ENCODE assay signal across 18 cellular contexts in the genomic region with DNA sequence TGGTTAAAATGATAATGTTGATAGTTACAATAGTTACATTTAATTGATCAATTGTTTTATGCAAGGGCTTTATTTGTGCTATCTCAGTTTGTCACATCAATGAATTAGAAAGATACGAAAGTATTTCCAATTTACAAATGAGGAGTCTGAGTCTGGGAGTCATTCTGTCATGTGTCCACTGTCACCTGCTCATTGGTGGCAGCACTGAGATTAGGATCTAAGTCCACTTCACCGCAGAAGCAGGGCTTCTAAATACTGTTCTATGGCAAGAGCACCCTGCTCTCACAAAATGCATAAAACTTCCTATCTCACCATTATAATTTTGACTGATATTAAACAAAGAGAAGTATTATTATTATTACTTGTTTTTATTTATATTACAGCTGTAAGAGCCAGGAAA. TPM values are rescaled to one million over a fixed set of nuclear protein-coding genes. Genes with fewer than 3 reads are reported as not detected.
A peak's percentile ranks its signal among the peaks of the same experiment; 100 is the strongest.
DNase-seq lines count a peak whose midpoint lies in the region; FAIRE-seq and TF ChIP-seq lines count a peak whose summit lies in the region.
"Had no signal": no experiment of that assay in that cellular context is flagged by ENCODE, and none has a peak within 500 bp of the region (broad histone marks: within the 10 kb centered on the region; RNA-seq: fewer than 3 reads in every experiment).

No MANE protein-coding gene starts in this region.

- TF ChIP-seq CTCF in HFFc6 (IDR thresholded peaks at IDR 0.05): no peak
- TF ChIP-seq CTCF in astrocyte (IDR thresholded peaks at IDR 0.05; ENCODE audit: insufficient read depth, low read depth, low read length): no peak
- TF ChIP-seq CTCF in osteocyte (IDR thresholded peaks at IDR 0.05): no peak

- H3K36me3 ChIP-seq in ACC112 (ENCODE audit: insufficient read depth, low read length) (peaks cover 21% of the 10 kb centered on the region), astrocyte (ENCODE audit: insufficient read depth, low read length) (peaks cover 6% of the 10 kb centered on the region)

- H3K9me3 Mint-ChIP-seq in HFFc6 (peaks cover 4% of the 10 kb centered on the region; the same call in 1 of the 2 replicates), astrocyte (ENCODE audit: unreplicated experiment) (no peaks in the 10 kb centered on the region), osteocyte (ENCODE audit: unreplicated experiment) (peaks cover 5% of the 10 kb centered on the region)
- H3K9me3 Mint-ChIP-seq: H9 had no signal

- H2AFZ ChIP-seq in ACC112 (ENCODE audit: low read length, unreplicated experiment) (no peak overlapping the region), astrocyte (ENCODE audit: low read depth, low read length) (no peak overlapping the region)

- H3K27ac Mint-ChIP-seq in HFFc6 (peak overlapping the region; percentile 79; the same call in 1 of the 2 replicates), astrocyte (ENCODE audit: unreplicated experiment) (no peak overlapping the region), osteocyte (ENCODE audit: unreplicated experiment) (peak overlapping the region; percentile 61)
- H3K27ac Mint-ChIP-seq: CD4-positive, CD25-positive, alpha-beta regulatory T cell; H9 had no signal

- H3K79me2 ChIP-seq in ACC112 (ENCODE audit: control insufficient read depth, insufficient read depth, low read length, unreplicated experiment): peaks cover 8% of the 10 kb centered on the region
- peaks cover 5% of the 10 kb centered on the region for H3K79me2 ChIP-seq in astrocyte (ENCODE audit: insufficient read depth, low read length)

- H3K27me3 Mint-ChIP-seq in HFFc6 (ENCODE audit: insufficient read depth) (no peaks in the 10 kb centered on the region), astrocyte (ENCODE audit: low read depth, unreplicated experiment) (no peaks in the 10 kb centered on the region), osteocyte (ENCODE audit: unreplicated experiment) (no peaks in the 10 kb centered on the region)
- H3K27me3 Mint-ChIP-seq: CD4-positive, CD25-positive, alpha-beta regulatory T cell had no signal

- peaks cover 79% of the 10 kb centered on the region for H3K4me1 ChIP-seq in ACC112 (ENCODE audit: control insufficient read depth, insufficient read depth, low read length, unreplicated experiment)
- H3K4me1 ChIP-seq in astrocyte (ENCODE audit: insufficient read depth, low read length): peaks cover 28% of the 10 kb centered on the region
- H3K4me1 ChIP-seq: Caco-2 had no signal

- H3K4me3 Mint-ChIP-seq in HFFc6 (peak overlapping the region; percentile 22; the same call in 1 of the 2 replicates), astrocyte (ENCODE audit: unreplicated experiment) (no peak overlapping the region), osteocyte (ENCODE audit: unreplicated experiment) (no peak overlapping the region)
- H3K4me3 Mint-ChIP-seq: CD4-positive, CD25-positive, alpha-beta regulatory T cell; H9 had no signal

- no peak overlapping the region for H3K9ac ChIP-seq in astrocyte (ENCODE audit: low read length)

- H3K9me3 ChIP-seq in astrocyte (ENCODE audit: insufficient read depth, low read depth, low read length): no peaks in the 10 kb centered on the region
- H3K9me3 ChIP-seq: Caco-2 had no signal

- H3K27me3 ChIP-seq in ACC112 (ENCODE audit: insufficient read depth, low read length) (no peaks in the 10 kb centered on the region), astrocyte (ENCODE audit: insufficient read depth, low read length) (no peaks in the 10 kb centered on the region)

- DNase-seq in HFFc6: no peak
- no peak for DNase-seq in astrocyte (ENCODE audit: low read depth)
- DNase-seq in osteocyte (ENCODE audit: extremely low spot score, unreplicated experiment): no peak
- no peak for DNase-seq in DMS79 (lab: John Stamatoyannopoulos, UW)
- no peak for DNase-seq in EL
- DNase-seq in activated effector memory CD4-positive, alpha-beta T cell treated with Interleukin-2 at 50 U/mL for 16 hours: no peak
- DNase-seq in NCI-H748 (lab: John Stamatoyannopoulos, UW; ENCODE audit: unreplicated experiment): no peak
- DNase-seq: Caco-2; CD4-positive, CD25-positive, alpha-beta regulatory T cell; DMS153; H9; NCI-H1436; NCI-H2029; NCI-H2171 treated with DMSO at 0.1 percent for 48 hours; NCI-H446 treated with DMSO at 0.1 percent for 48 hours; NCI-H774 had no signal

- H3K4me2 ChIP-seq in astrocyte (ENCODE audit: low read length): peak overlapping the region; percentile 54

- H3K4me1 Mint-ChIP-seq in HFFc6 (ENCODE audit: low read depth) (peaks cover 51% of the 10 kb centered on the region; the same call in 1 of the 2 replicates), astrocyte (ENCODE audit: low read depth, unreplicated experiment) (peaks cover 8% of the 10 kb centered on the region), osteocyte (ENCODE audit: unreplicated experiment) (peaks cover 42% of the 10 kb centered on the region)
- H3K4me1 Mint-ChIP-seq: H9 had no signal

- H3K4me3 ChIP-seq in ACC112 (ENCODE audit: low read depth, low read length) (peak overlapping the region; percentile 26; the same call in 1 of the 2 replicates), astrocyte (ENCODE audit: insufficient read depth, low read depth, low read length) (no peak overlapping the region)

- FAIRE-seq in astrocyte (lab: Jason Lieb, UNC): no peak
- FAIRE-seq: A204.1 had no signal

- H3K27ac ChIP-seq in ACC112 (ENCODE audit: low read depth, low read length) (peak overlapping the region; percentile 92), astrocyte (ENCODE audit: low read depth, low read length) (peak overlapping the region; percentile 18)

- H3K36me3 Mint-ChIP-seq in HFFc6 (ENCODE audit: low read depth) (peaks cover 11% of the 10 kb centered on the region), astrocyte (ENCODE audit: low read depth, unreplicated experiment) (peaks cover 2% of the 10 kb centered on the region), osteocyte (ENCODE audit: unreplicated experiment) (peaks cover 19% of the 10 kb centered on the region)
- H3K36me3 Mint-ChIP-seq: CD4-positive, CD25-positive, alpha-beta regulatory T cell had no signal

- peaks cover 2% of the 10 kb centered on the region for H4K20me1 ChIP-seq in astrocyte (ENCODE audit: insufficient read depth, low read length)

RNA-seq across cellular contexts. Expression of a gene that starts 15.0 kb away (rescaled TPM):
- total RNA-seq in HFFc6 (2021; fragmentation: NEBNext Ultra II Directional; extraction: Animal tissue kit (Norgen Biotek cat#: 25700)): 10 to 100 TPM in 2 of 6 experiments, 1 to 10 TPM in 4; 1.7 to 18.5 (median 2.7) TPM
- total RNA-seq in astrocyte: 7.4 and 9.1 TPM in 2 replicates
- total RNA-seq in osteocyte: 28.9 and 30.5 TPM in 2 replicates
- total RNA-seq: Caco-2 had no signal
